Comparison of ENCODE assay signal across 8 cellular contexts in genomic region chr12:94007833-94008232, GRCh38.
DNase-seq lines count a peak whose midpoint lies in the region; ATAC-seq, FAIRE-seq and TF ChIP-seq lines count a peak whose summit lies in the region.
"Not testable (repeated sequence)": the region's sequence is repeated elsewhere in the genome, so short reads cannot be mapped to it uniquely, and the experiment has no call there.

No MANE protein-coding gene starts in this region.

- H3K4me3 ChIP-seq in K562; HepG2 (replicated peaks in 1 of 3; ENCODE audit: insufficient read depth in 1 of 3, low read depth in 2 of 3, low read length in 3 of 3): not testable (repeated sequence)

- not testable (repeated sequence) for H3K27me3 ChIP-seq in K562 (ENCODE audit: control insufficient read depth in 2 of 2, insufficient read depth in 2 of 2, low read length in 2 of 2); HepG2 (ENCODE audit: control insufficient read depth in 1 of 2, insufficient read depth in 2 of 2, low read length in 2 of 2)

- not testable (repeated sequence) for H3K9ac ChIP-seq in K562 (ENCODE audit: insufficient read depth in 1 of 2, low read depth in 2 of 2, low read length in 2 of 2); HepG2 (ENCODE audit: insufficient read depth, low read depth, low read length)

- in situ Hi-C loops in K562 (cut with MboI); HepG2 (cut with HindIII; ENCODE audit: extremely low pct_ligation_motif_present, low pct_unique_long_range_greater_than_20kb): not testable (repeated sequence)

- not testable (repeated sequence) for H4K20me1 ChIP-seq in K562 (replicated peaks; ENCODE audit: control insufficient read depth, insufficient read depth, low read length); HepG2 (ENCODE audit: insufficient read depth, low read length)

- WGBS in K562 (ENCODE audit: insufficient coverage, low coverage, missing lambda C conversion rate), result 7% methylated on average over 6 of the region's 6 CpGs
- 27% methylated on average over 3 of the region's 6 CpGs for WGBS in HepG2 (ENCODE audit: low lambda C conversion rate)

- H3K4me1 ChIP-seq in K562 (replicated peaks in 1 of 2; ENCODE audit: control insufficient read depth in 2 of 2, insufficient read depth in 2 of 2, low read length in 2 of 2); HepG2 (ENCODE audit: insufficient read depth, low read length): not testable (repeated sequence)

- not testable (repeated sequence) for H3K4me1 Mint-ChIP-seq in T-helper 17 cell
- H3K4me1 Mint-ChIP-seq in activated CD4-positive, alpha-beta T cell treated with anti-CD3 and anti-CD28 coated beads, Interleukin-2, amount 10 ng/mL, durations not matched to agents 24 days and 14 days, result peaks cover 17% of the 10 kb centered on the region
- H3K4me1 Mint-ChIP-seq in activated T-cell treated with anti-CD3 and anti-CD28 coated beads, Interleukin-2, amount 50 U/mL, for 24 hours (ENCODE audit: low read depth), result peaks cover 16% of the 10 kb centered on the region

- POLR2A ChIA-PET in K562 (lab: Yijun Ruan, JAX), result interaction anchor here (0.6 to 1.2 kb wide), 4 partner anchors 31 to 437 kb away, joined by 3 read pairs; no protein-coding TSS in a partner anchor
- POLR2A ChIA-PET in HepG2 (lab: Yijun Ruan, JAX), result not testable (repeated sequence)

- not testable (repeated sequence) for H3K36me3 Mint-ChIP-seq in T-helper 17 cell (ENCODE audit: low read depth); activated CD4-positive, alpha-beta T cell treated with anti-CD3 and anti-CD28 coated beads, Interleukin-2, amount 10 ng/mL, durations not matched to agents 24 days and 14 days (ENCODE audit: low read depth); activated T-cell treated with anti-CD3 and anti-CD28 coated beads, Interleukin-2, amount 50 U/mL, for 24 hours (ENCODE audit: low read depth)

- TF ChIP-seq CTCF in 22Rv1 (IDR thresholded peaks at IDR 0.05) (peak; percentile 33), K562 (IDR thresholded peaks at IDR 0.05 in 2 of 3, conservative IDR thresholded peaks at IDR 0.05 in 1 of 3; ENCODE audit: insufficient read depth in 2 of 3, low read depth in 1 of 3, low read length in 3 of 3) (peak in 1 of 3 experiments; percentile 15; a peak in 1 of 6 replicates)
- TF ChIP-seq CTCF in HepG2 (CRISPR knock-in tag; IDR thresholded peaks at IDR 0.05), result not testable (repeated sequence)

- not testable (repeated sequence) for FAIRE-seq in K562 (lab: Jason Lieb, UNC); HepG2 (lab: Jason Lieb, UNC)

- H3K4me2 ChIP-seq in K562 (ENCODE audit: insufficient read depth, low read length), result peak overlapping the region; percentile 63
- not testable (repeated sequence) for H3K4me2 ChIP-seq in HepG2 (ENCODE audit: low read depth, low read length)

- TF ChIP-seq EP300 in K562 (IDR thresholded peaks at IDR 0.05; ENCODE audit: low read length); HepG2 (IDR thresholded peaks at IDR 0.05; ENCODE audit: low read depth in 2 of 2, low read length in 2 of 2); HepG2 (CRISPR knock-in tag; IDR thresholded peaks at IDR 0.05; ENCODE audit: borderline replicate concordance): not testable (repeated sequence)

- not testable (repeated sequence) for H3K4me3 Mint-ChIP-seq in T-helper 17 cell; activated CD4-positive, alpha-beta T cell treated with anti-CD3 and anti-CD28 coated beads, Interleukin-2, amount 10 ng/mL, durations not matched to agents 24 days and 14 days; activated T-cell treated with anti-CD3 and anti-CD28 coated beads, Interleukin-2, amount 50 U/mL, for 24 hours

- TF ChIP-seq RAD21 in K562 (CRISPR knock-in tag; conservative IDR thresholded peaks at IDR 0.05 in 1 of 2, IDR thresholded peaks at IDR 0.05 in 1 of 2); HepG2 (CRISPR knock-in tag; IDR thresholded peaks at IDR 0.05): not testable (repeated sequence)

- H3K79me2 ChIP-seq in K562 (ENCODE audit: control insufficient read depth, insufficient read depth, low read length); HepG2 (ENCODE audit: insufficient read depth, low read length): not testable (repeated sequence)

- H3K9me3 ChIP-seq in T-helper 17 cell (ENCODE audit: control insufficient read depth, low read length, poor library complexity, severe bottlenecking); K562 (replicated peaks; ENCODE audit: control insufficient read depth, insufficient read depth, low read depth, low read length); HepG2 (ENCODE audit: low read length): not testable (repeated sequence)

- not testable (repeated sequence) for H3K27me3 Mint-ChIP-seq in T-helper 17 cell; activated CD4-positive, alpha-beta T cell treated with anti-CD3 and anti-CD28 coated beads, Interleukin-2, amount 10 ng/mL, durations not matched to agents 24 days and 14 days; activated T-cell treated with anti-CD3 and anti-CD28 coated beads, Interleukin-2, amount 50 U/mL, for 24 hours

- DNase-seq in HT1080 (ENCODE audit: low read depth) (peak; percentile 22), T-helper 17 cell (peak; percentile 12 to 25 (median 21)), K562 (ENCODE audit: extremely low read depth in 1 of 4, low spot score in 3 of 4) (peak in 1 of 4 experiments; percentile 58)
- DNase-seq in activated CD4-positive, alpha-beta T cell treated with anti-CD3 and anti-CD28 coated beads, Interleukin-2, amount 10 ng/mL, durations not matched to agents 24 days and 14 days, result peak; percentile 87
- peak; percentile 41 for DNase-seq in activated T-cell treated with anti-CD3 and anti-CD28 coated beads, Interleukin-2, amount 50 U/mL, for 24 hours
- not testable (repeated sequence) for DNase-seq in HepG2 (ENCODE audit: low spot score)
- DNase-seq in stimulated activated CD4-positive, alpha-beta T cell treated with anti-CD3 and anti-CD28 coated beads, Interleukin-2, amount 100 ng/mL, for 4 hours (ENCODE audit: low read depth), result peak; percentile 23

- CTCF ChIA-PET in K562 (lab: Yijun Ruan, JAX; ENCODE audit: low intra/inter-chr PET ratio); HepG2 (lab: Yijun Ruan, JAX; ENCODE audit: low intra/inter-chr PET ratio, low total read pairs): not testable (repeated sequence)

- H3K27ac Mint-ChIP-seq in T-helper 17 cell; activated T-cell treated with anti-CD3 and anti-CD28 coated beads, Interleukin-2, amount 50 U/mL, for 24 hours: not testable (repeated sequence)
- peak overlapping the region; percentile 54 for H3K27ac Mint-ChIP-seq in activated CD4-positive, alpha-beta T cell treated with anti-CD3 and anti-CD28 coated beads, Interleukin-2, amount 10 ng/mL, durations not matched to agents 24 days and 14 days

- intact Hi-C loops in activated CD4-positive, alpha-beta T cell treated with anti-CD3 and anti-CD28 coated beads, Interleukin-2, amount 10 ng/mL, durations not matched to agents 24 days and 14 days (cut with micrococcal nuclease); K562 (cut with micrococcal nuclease); HepG2 (cut with micrococcal nuclease; ENCODE audit: unreplicated experiment): not testable (repeated sequence)

- not testable (repeated sequence) for H3K9me1 ChIP-seq in K562 (ENCODE audit: control insufficient read depth, insufficient read depth, low read length)

- H3K27ac ChIP-seq in 22Rv1; HepG2 (ENCODE audit: extremely low read length, insufficient read depth, low read length): not testable (repeated sequence)
- H3K27ac ChIP-seq in K562 (ENCODE audit: extremely low read depth, low read depth, low read length), result peak overlapping the region; percentile 52; the same call in 2 of the 3 replicates

- BruUV-seq in K562 (replicated peaks; lab: Mats Ljungman, UMichigan); HepG2 (replicated peaks; lab: Mats Ljungman, UMichigan): not testable (repeated sequence)

- not testable (repeated sequence) for TF ChIP-seq POLR2A in K562 (conservative IDR thresholded peaks at IDR 0.05); HepG2 (IDR thresholded peaks at IDR 0.05; ENCODE audit: insufficient read depth in 1 of 2, low read depth in 2 of 2, low read length in 2 of 2)

- H3K36me3 ChIP-seq in K562 (ENCODE audit: control insufficient read depth, insufficient read depth, low read length); HepG2 (replicated peaks in 1 of 2; ENCODE audit: control insufficient read depth in 1 of 2, insufficient read depth in 2 of 2, low read length in 2 of 2): not testable (repeated sequence)

- peaks cover 25% of the 10 kb centered on the region for H3K9me3 Mint-ChIP-seq in activated CD4-positive, alpha-beta T cell treated with anti-CD3 and anti-CD28 coated beads, Interleukin-2, amount 10 ng/mL, durations not matched to agents 24 days and 14 days
- peaks cover 17% of the 10 kb centered on the region for H3K9me3 Mint-ChIP-seq in activated T-cell treated with anti-CD3 and anti-CD28 coated beads, Interleukin-2, amount 50 U/mL, for 24 hours

- peak overlapping the region; percentile 93 for H2AFZ ChIP-seq in K562 (ENCODE audit: low read depth, low read length)
- H2AFZ ChIP-seq in HepG2 (ENCODE audit: low read length), result not testable (repeated sequence)

- ATAC-seq in T-helper 17 cell, result peak; percentile 86
- peak; percentile 78 for ATAC-seq in K562
- peak; percentile 30; the same call in 1 of the 3 replicates for ATAC-seq in HepG2

TF ChIP-seq in K562, 482 proteins besides CTCF, POLR2A, EP300 and RAD21 (continues in another document):
- TF ChIP-seq FOXA3 (CRISPR knock-in tag; conservative IDR thresholded peaks at IDR 0.05 in 1 of 2, IDR thresholded peaks at IDR 0.05 in 1 of 2), result 0 out of 4 replicates have a peak, but pooled peaks of 1 of the 2 experiments have one; percentile 11

TF ChIP-seq in HepG2, 621 proteins besides CTCF, POLR2A, EP300 and RAD21 (continues in another document):
- 0 out of 2 replicates have a peak, but pooled peaks have one; percentile 10 for TF ChIP-seq FOXA3 (CRISPR knock-in tag; IDR thresholded peaks at IDR 0.05)

Comparison
In these comparisons a context has a peak if more than half of its experiments do, and no peak if none do; other contexts are left out.
1. ATAC-seq: peak in every context shown above with its lines; median percentile 86 in T-helper 17 cell; 78 in K562; 30 in HepG2.